Comparison of ENCODE assay signal across 1 cellular context in genomic region chr20:45338121-45339030, GRCh38.
TF ChIP-seq lines count a peak whose summit lies in the region.

No MANE protein-coding gene starts in this region.

TF ChIP-seq in WTC11, 78 proteins besides CTCF, POLR2A, EP300 and RAD21:
- TF ChIP-seq USF2 (CRISPR knock-in tag; IDR thresholded peaks at IDR 0.05) (no peak), AFF4 (CRISPR knock-in tag; IDR thresholded peaks at IDR 0.05; ENCODE audit: borderline replicate concordance) (no peak), ZSCAN18 (CRISPR knock-in tag; IDR thresholded peaks at IDR 0.05) (no peak), GABPB1 (CRISPR knock-in tag; IDR thresholded peaks at IDR 0.05) (0 out of 2 replicates have a peak, but pooled peaks have one; percentile 33)
